In the genomic region with DNA sequence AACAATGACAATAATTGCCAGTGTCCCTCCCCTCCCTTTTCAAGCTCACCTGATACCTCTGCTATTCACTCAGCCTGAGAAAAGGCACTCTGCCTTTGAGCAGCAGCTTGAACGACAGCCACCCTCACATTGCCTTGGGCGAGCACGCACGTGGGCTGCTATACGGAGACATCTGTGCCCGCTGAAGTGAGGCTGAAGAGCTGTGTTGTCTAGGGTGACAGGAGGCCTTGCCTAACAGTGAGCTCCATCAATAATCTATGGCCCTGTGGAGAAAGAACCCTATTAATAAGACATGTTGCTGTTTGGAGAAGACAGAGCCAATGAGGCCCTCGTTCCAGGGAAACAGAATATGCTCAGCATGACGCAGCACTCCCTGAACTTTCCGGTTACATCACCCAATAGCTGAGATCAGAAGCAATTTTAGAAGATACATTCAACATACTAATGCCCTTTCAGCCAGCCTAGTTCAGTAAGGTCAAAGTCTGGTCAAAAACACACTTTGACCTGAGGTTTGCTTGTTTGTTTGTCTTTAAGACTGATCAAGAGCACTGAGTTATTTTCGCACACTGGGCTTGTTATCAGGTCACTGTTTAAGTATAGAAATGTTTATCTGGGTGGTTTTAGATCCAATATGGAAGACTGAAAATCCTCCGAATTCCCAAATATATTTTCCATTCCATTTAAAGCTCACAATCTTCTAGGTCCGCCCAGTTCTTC, we compare ENCODE assay signal across 13 cellular contexts. TPM values are rescaled to one million over a fixed set of nuclear protein-coding genes. Genes with fewer than 3 reads are reported as not detected.
DNase-seq lines count a peak whose midpoint lies in the region; ATAC-seq, FAIRE-seq and TF ChIP-seq lines count a peak whose summit lies in the region.
"Had no signal": no experiment of that assay in that cellular context is flagged by ENCODE, and none has a peak within 500 bp of the region (broad histone marks: within the 10 kb centered on the region; RNA-seq: fewer than 3 reads in every experiment).

No MANE protein-coding gene starts in this region.

- no peak for TF ChIP-seq POLR2A in A549 (IDR thresholded peaks at IDR 0.05; ENCODE audit: low read length)

- H3K4me2 ChIP-seq in A549 = peak overlapping the region; percentile 50
- H3K4me2 ChIP-seq in OCI-LY7 (ENCODE audit: low read length) = no peak overlapping the region

- no peak; a peak in 1 of 5 replicates for TF ChIP-seq EP300 in A549 (IDR thresholded peaks at IDR 0.05)

- no peak for TF ChIP-seq RAD21 in A549 (conservative IDR thresholded peaks at IDR 0.05 in 1 of 2, IDR thresholded peaks at IDR 0.05 in 1 of 2)

- no peaks in the 10 kb centered on the region for H3K9me2 ChIP-seq in OCI-LY7 (ENCODE audit: insufficient read depth, low read length)

- 49% methylated on average over 12 of the region's 12 CpGs for WGBS in A549 (ENCODE audit: missing lambda C conversion rate)

- TF ChIP-seq CTCF in A549 (IDR thresholded peaks at IDR 0.05) (no peak), choroid plexus epithelial cell (conservative IDR thresholded peaks at IDR 0.05; ENCODE audit: low read depth, low read length) (no peak), OCI-LY7 (conservative IDR thresholded peaks at IDR 0.05; ENCODE audit: low read length) (no peak)

- intact Hi-C loops in OCI-LY7 (cut with micrococcal nuclease; ENCODE audit: unreplicated experiment) = no loop called here

- H3K4me3 ChIP-seq in A549 (no peak overlapping the region), choroid plexus epithelial cell (ENCODE audit: low read depth, low read length) (no peak overlapping the region), OCI-LY7 (ENCODE audit: low read depth, low read length, poor library complexity, severe bottlenecking) (no peak overlapping the region)
- H3K4me3 ChIP-seq: adrenal gland, esophagus squamous epithelium had no signal

- BruUV-seq in OCI-LY7 (replicated peaks; lab: Mats Ljungman, UMichigan) = no TSS peak

- H3K27ac ChIP-seq in A549 = peak overlapping the region; percentile 91 to 93
- H3K27ac ChIP-seq in OCI-LY7 (ENCODE audit: low read depth, low read length, poor library complexity, severe bottlenecking) = no peak overlapping the region
- H3K27ac ChIP-seq: adrenal gland had no signal

- no peaks in the 10 kb centered on the region for H3K36me3 ChIP-seq in OCI-LY7 (ENCODE audit: insufficient read depth, low read length)
- H3K36me3 ChIP-seq: adrenal gland, esophagus squamous epithelium had no signal

- POLR2A ChIA-PET in A549 (lab: Yijun Ruan, JAX) = interaction anchor here (0.6 kb wide), 1 partner anchor 231 kb away, joined by 6 read pairs; no protein-coding TSS in a partner anchor
- POLR2A ChIA-PET in OCI-LY7 (lab: Charles Lee) = no interaction called here

- no peaks in the 10 kb centered on the region for H3K9me3 ChIP-seq in A549
- H3K9me3 ChIP-seq in OCI-LY7 (ENCODE audit: low read length) = no peaks in the 10 kb centered on the region
- H3K9me3 ChIP-seq: adrenal gland, esophagus squamous epithelium had no signal

- no peaks in the 10 kb centered on the region for H3K79me2 ChIP-seq in OCI-LY7 (ENCODE audit: insufficient read depth, low read depth, low read length)

- ATAC-seq in A549 = peak; percentile 87 to 92

- H4K20me1 ChIP-seq in OCI-LY7 (ENCODE audit: insufficient read depth, low read length) = no peaks in the 10 kb centered on the region

- FAIRE-seq in A549 (lab: Jason Lieb, UNC) = no peak

- peaks cover 20% of the 10 kb centered on the region for H3K4me1 ChIP-seq in A549
- no peaks in the 10 kb centered on the region for H3K4me1 ChIP-seq in OCI-LY7 (ENCODE audit: insufficient read depth, low read length, poor library complexity, severe bottlenecking)
- H3K4me1 ChIP-seq: adrenal gland, esophagus squamous epithelium had no signal

- no peak overlapping the region for H2AFZ ChIP-seq in OCI-LY7 (ENCODE audit: low read length)

- CTCF ChIA-PET in A549 (lab: Yijun Ruan, JAX) = interaction anchor here (0.6 to 1.7 kb wide), 3 partner anchors 30 to 34 kb away, joined by 3 to 5 read pairs (median 3); a partner anchor contains a TSS
- CTCF ChIA-PET in OCI-LY7 (lab: Charles Lee; ENCODE audit: unreplicated experiment) = no interaction called here

- DNase-seq in A549 (ENCODE audit: low read depth in 1 of 2, low spot score in 1 of 2) = peak; percentile 18 to 87
- DNase-seq in NCI-H146 (lab: John Stamatoyannopoulos, UW) = peak; percentile 24
- peak; percentile 79 for DNase-seq in choroid plexus epithelial cell (ENCODE audit: low read depth)
- peak; percentile 40 for DNase-seq in kidney tubule cell (ENCODE audit: low spot score)
- DNase-seq in activated T-cell treated with anti-CD3 and anti-CD28 coated beads, Interleukin-2, amount 50 U/mL, for 48 hours = no peak
- DNase-seq in NCI-H2196 (lab: John Stamatoyannopoulos, UW; ENCODE audit: unreplicated experiment) = no peak
- DNase-seq in OCI-LY7 (ENCODE audit: low spot score) = no peak
- no peak for DNase-seq in stimulated activated CD4-positive, alpha-beta T cell treated with anti-CD3 and anti-CD28 coated beads, Interleukin-2, amount 100 ng/mL, for 48 hours
- DNase-seq: adrenal gland, esophagus squamous epithelium, NCI-H2227 treated with DMSO at 0.1 percent for 48 hours, SW 1271 had no signal

TF ChIP-seq in A549, 52 proteins besides CTCF, POLR2A, EP300 and RAD21 (continues in another document):
- TF ChIP-seq CHD2 (IDR thresholded peaks at IDR 0.05; ENCODE audit: low read length, partially characterized antibody) (no peak), KDM1A (IDR thresholded peaks at IDR 0.05; ENCODE audit: low read depth) (no peak), JUNB (IDR thresholded peaks at IDR 0.05) (no peak), PHF8 (IDR thresholded peaks at IDR 0.05; ENCODE audit: borderline replicate concordance, low read depth) (no peak), JUN (IDR thresholded peaks at IDR 0.05) (0 out of 5 replicates have a peak, but pooled peaks of 1 of the 2 experiments have one; percentile 25), RCOR1 (IDR thresholded peaks at IDR 0.05; ENCODE audit: low read depth, low read length) (no peak), SMC3 (IDR thresholded peaks at IDR 0.05) (no peak), MYC (IDR thresholded peaks at IDR 0.05; ENCODE audit: borderline replicate concordance, low read length) (no peak), GATA3 (IDR thresholded peaks at IDR 0.05; ENCODE audit: borderline replicate concordance) (no peak), HEYL (CRISPR knock-in tag; IDR thresholded peaks at IDR 0.05) (peak; percentile 62; the same call in 1 of the 2 replicates), CHD4 (IDR thresholded peaks at IDR 0.05; ENCODE audit: borderline replicate concordance) (no peak), TFCP2L1 (CRISPR knock-in tag; IDR thresholded peaks at IDR 0.05) (no peak), NFE2L2 (conservative IDR thresholded peaks at IDR 0.05; ENCODE audit: low read length) (peak; percentile 77), FOXS1 (CRISPR knock-in tag; IDR thresholded peaks at IDR 0.05) (no peak), HOXA7 (CRISPR knock-in tag; IDR thresholded peaks at IDR 0.05) (no peak), SREBF2 (IDR thresholded peaks at IDR 0.05) (no peak), CBX2 (IDR thresholded peaks at IDR 0.05; ENCODE audit: borderline replicate concordance, low read depth) (no peak)
- TF ChIP-seq, protein P1, sequence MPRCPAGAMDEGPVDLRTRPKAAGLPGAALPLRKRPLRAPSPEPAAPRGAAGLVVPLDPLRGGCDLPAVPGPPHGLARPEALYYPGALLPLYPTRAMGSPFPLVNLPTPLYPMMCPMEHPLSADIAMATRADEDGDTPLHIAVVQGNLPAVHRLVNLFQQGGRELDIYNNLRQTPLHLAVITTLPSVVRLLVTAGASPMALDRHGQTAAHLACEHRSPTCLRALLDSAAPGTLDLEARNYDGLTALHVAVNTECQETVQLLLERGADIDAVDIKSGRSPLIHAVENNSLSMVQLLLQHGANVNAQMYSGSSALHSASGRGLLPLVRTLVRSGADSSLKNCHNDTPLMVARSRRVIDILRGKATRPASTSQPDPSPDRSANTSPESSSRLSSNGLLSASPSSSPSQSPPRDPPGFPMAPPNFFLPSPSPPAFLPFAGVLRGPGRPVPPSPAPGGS (IDR thresholded peaks at IDR 0.05) = no peak
- TF ChIP-seq, protein P2, sequence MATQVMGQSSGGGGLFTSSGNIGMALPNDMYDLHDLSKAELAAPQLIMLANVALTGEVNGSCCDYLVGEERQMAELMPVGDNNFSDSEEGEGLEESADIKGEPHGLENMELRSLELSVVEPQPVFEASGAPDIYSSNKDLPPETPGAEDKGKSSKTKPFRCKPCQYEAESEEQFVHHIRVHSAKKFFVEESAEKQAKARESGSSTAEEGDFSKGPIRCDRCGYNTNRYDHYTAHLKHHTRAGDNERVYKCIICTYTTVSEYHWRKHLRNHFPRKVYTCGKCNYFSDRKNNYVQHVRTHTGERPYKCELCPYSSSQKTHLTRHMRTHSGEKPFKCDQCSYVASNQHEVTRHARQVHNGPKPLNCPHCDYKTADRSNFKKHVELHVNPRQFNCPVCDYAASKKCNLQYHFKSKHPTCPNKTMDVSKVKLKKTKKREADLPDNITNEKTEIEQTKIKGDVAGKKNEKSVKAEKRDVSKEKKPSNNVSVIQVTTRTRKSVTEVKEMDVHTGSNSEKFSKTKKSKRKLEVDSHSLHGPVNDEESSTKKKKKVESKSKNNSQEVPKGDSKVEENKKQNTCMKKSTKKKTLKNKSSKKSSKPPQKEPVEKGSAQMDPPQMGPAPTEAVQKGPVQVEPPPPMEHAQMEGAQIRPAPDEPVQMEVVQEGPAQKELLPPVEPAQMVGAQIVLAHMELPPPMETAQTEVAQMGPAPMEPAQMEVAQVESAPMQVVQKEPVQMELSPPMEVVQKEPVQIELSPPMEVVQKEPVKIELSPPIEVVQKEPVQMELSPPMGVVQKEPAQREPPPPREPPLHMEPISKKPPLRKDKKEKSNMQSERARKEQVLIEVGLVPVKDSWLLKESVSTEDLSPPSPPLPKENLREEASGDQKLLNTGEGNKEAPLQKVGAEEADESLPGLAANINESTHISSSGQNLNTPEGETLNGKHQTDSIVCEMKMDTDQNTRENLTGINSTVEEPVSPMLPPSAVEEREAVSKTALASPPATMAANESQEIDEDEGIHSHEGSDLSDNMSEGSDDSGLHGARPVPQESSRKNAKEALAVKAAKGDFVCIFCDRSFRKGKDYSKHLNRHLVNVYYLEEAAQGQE (IDR thresholded peaks at IDR 0.05) = no peak
- TF ChIP-seq, protein P3, sequence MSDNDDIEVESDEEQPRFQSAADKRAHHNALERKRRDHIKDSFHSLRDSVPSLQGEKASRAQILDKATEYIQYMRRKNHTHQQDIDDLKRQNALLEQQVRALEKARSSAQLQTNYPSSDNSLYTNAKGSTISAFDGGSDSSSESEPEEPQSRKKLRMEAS (IDR thresholded peaks at IDR 0.05) = peak; percentile 54; the same call in 1 of the 2 replicates

RNA-seq across cellular contexts. Expression of a gene that starts 30.6 kb away (rescaled TPM):
- polyA plus RNA-seq in A549 (2011; rRNA removed) = 21.5 and 27.5 TPM in 2 replicates
- 29.6 and 44.3 TPM in 2 replicates for polyA plus RNA-seq in A549 (2012; cell fraction: cytosol; rRNA removed)
- polyA plus RNA-seq in A549 (2012; cell fraction: nucleus; rRNA removed) = 38.0 and 63.0 TPM in 2 replicates
- polyA plus RNA-seq in A549 (2017; fragmentation: RNase III; extraction: RNeasy Plus Mini Kit Qiagen cat#74134 plus additional on column Dnase treatment) = 13.5 to 13.9 TPM (median 13.7 TPM) in 3 replicates
- polyA minus RNA-seq in A549 (2011; rRNA and poly(A)+ RNA removed) = 41.1 and 45.7 TPM in 2 replicates
- not detected in 2 replicates for total RNA-seq in OCI-LY7 (2014; rRNA removed; shearing (Covaris generic))
- total RNA-seq in OCI-LY7 (2022) = not detected in 2 replicates
- total RNA-seq: HT-29 had no signal

Comparison
In these comparisons a context has a peak if more than half of its experiments do, and no peak if none do; other contexts are left out.
1. DNase-seq: peak in A549 (2 of 2), NCI-H146 (single experiment), choroid plexus epithelial cell (single experiment) and kidney tubule cell (single experiment); none in activated T-cell treated with anti-CD3 and anti-CD28 coated beads, Interleukin-2, amount 50 U/mL, for 48 hours (0 of 2), NCI-H2196 (single experiment), OCI-LY7 (single experiment) and stimulated activated CD4-positive, alpha-beta T cell treated with anti-CD3 and anti-CD28 coated beads, Interleukin-2, amount 100 ng/mL, for 48 hours (0 of 2).